ENCODE assay signal across 23 cellular contexts in the genomic region with DNA sequence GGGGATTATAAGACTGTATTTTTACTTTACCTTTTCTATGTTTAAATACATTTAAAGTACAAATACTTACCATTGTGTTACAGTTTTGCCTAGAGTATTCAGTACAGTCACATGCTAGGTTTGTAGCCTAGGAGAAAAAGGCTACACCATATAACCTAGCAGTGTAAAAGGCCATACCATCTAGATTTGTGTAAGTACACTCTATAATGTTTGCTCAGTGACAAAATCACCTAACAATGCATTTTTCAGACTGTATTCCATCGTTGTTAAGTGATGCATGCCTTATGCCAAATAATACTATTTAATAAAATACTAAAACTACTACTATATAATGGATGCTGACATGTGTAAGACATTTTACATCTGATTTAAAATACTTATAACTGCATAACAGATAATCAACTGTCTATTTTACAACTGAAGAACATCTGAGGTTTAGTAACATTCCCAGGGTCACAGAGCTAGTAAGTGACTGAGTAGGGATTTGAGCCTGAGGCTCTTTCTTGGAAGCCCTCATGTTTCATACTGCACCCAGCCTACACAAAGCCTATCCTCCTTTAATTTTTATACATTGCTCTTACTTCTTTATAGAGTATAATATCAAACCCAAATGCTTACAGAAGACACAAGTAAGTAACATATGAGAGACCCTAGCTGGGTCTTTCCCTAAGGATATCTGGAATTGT.
DNase-seq lines count a peak whose midpoint lies in the region; ATAC-seq, FAIRE-seq and TF ChIP-seq lines count a peak whose summit lies in the region.
"Had no signal": no experiment of that assay in that cellular context is flagged by ENCODE, and none has a peak within 500 bp of the region (broad histone marks: within the 10 kb centered on the region; RNA-seq: fewer than 3 reads in every experiment).

No MANE protein-coding gene starts in this region.

- ATAC-seq in A549 (peak in 1 of 2 experiments; percentile 69; a peak in 3 of 6 replicates), GM21528 (IDR thresholded peaks at IDR 0.05; ENCODE audit: low FRiP score, unreplicated experiment) (no peak)
- ATAC-seq: GM23338 had no signal

- no peak overlapping the region for H3K9ac ChIP-seq in KMS-11

- H3K27ac ChIP-seq in A549: no peak overlapping the region
- no peak overlapping the region for H3K27ac ChIP-seq in KMS-11
- no peak overlapping the region for H3K27ac ChIP-seq in PC-9
- H3K27ac ChIP-seq: HL-60 had no signal

- no peak for TF ChIP-seq POLR2A in A549 (IDR thresholded peaks at IDR 0.05; ENCODE audit: low read length)

- H3K4me3 ChIP-seq in A549: no peak overlapping the region
- H3K4me3 ChIP-seq in KMS-11 (IDR thresholded peaks at IDR 0.05; ENCODE audit: insufficient read depth, low read depth, low read length): no peak overlapping the region
- no peak overlapping the region for H3K4me3 ChIP-seq in PC-9
- H3K4me3 ChIP-seq: GM23338 had no signal

- WGBS in A549 (ENCODE audit: missing lambda C conversion rate): 0% methylated on average over 1 of the region's 1 CpG

- H3K9me2 ChIP-seq in PC-9 (ENCODE audit: insufficient read depth): no peaks in the 10 kb centered on the region

- DNase-seq in A549 (ENCODE audit: low read depth in 1 of 2, low spot score in 1 of 2): peak in 1 of 2 experiments; percentile 11
- no peak for DNase-seq in PC-9
- peak; percentile 15 for DNase-seq in foreskin melanocyte
- DNase-seq in COLO829 (ENCODE audit: low spot score): no peak
- DNase-seq in inferior parietal cortex (ENCODE audit: extremely low spot score): no peak
- DNase-seq: 8988T; BE2C; C1 segment of cervical spinal cord; Caco-2; CD4-positive, CD25-positive, alpha-beta regulatory T cell; CD8-positive, alpha-beta memory T cell; DMS153; DND-41; EL; HCEC 1CT had no signal

- intact Hi-C loops in PC-9 (cut with micrococcal nuclease; ENCODE audit: unreplicated experiment): no loop called here

- H3K4me1 ChIP-seq in A549: peaks cover 26% of the 10 kb centered on the region
- peaks cover 61% of the 10 kb centered on the region for H3K4me1 ChIP-seq in KMS-11 (ENCODE audit: low read depth, poor library complexity, severe bottlenecking)
- H3K4me1 ChIP-seq in PC-9 (replicated peaks; ENCODE audit: insufficient read depth): no peaks in the 10 kb centered on the region
- H3K4me1 ChIP-seq: BE2C, Caco-2 had no signal

- BruUV-seq in PC-9 (replicated peaks; lab: Mats Ljungman, UMichigan): no TSS peak

- no peak for TF ChIP-seq RAD21 in A549 (conservative IDR thresholded peaks at IDR 0.05 in 1 of 2, IDR thresholded peaks at IDR 0.05 in 1 of 2)

- TF ChIP-seq EP300 in A549 (IDR thresholded peaks at IDR 0.05): no peak

- CTCF ChIA-PET in A549 (lab: Yijun Ruan, JAX) (interaction anchor here (0.6 to 0.8 kb wide), 2 partner anchors 13 to 50 kb away, joined by 3 read pairs; no protein-coding TSS in a partner anchor), PC-9 (lab: Charles Lee) (no interaction called here)

- H4K20me1 ChIP-seq in KMS-11 (ENCODE audit: insufficient read depth) (no peaks in the 10 kb centered on the region), PC-9 (ENCODE audit: insufficient read depth) (no peaks in the 10 kb centered on the region)

- TF ChIP-seq CTCF in A549 (IDR thresholded peaks at IDR 0.05): no peak
- TF ChIP-seq CTCF in KMS-11 (conservative IDR thresholded peaks at IDR 0.05; ENCODE audit: low read depth, low read length): no peak
- TF ChIP-seq CTCF in PC-9 (conservative IDR thresholded peaks at IDR 0.05): no peak

- H3K36me3 ChIP-seq in KMS-11 (ENCODE audit: insufficient read depth) (no peaks in the 10 kb centered on the region), PC-9 (ENCODE audit: low read depth) (no peaks in the 10 kb centered on the region)

- H2AFZ ChIP-seq in KMS-11 (ENCODE audit: low read depth): no peak overlapping the region
- H2AFZ ChIP-seq in PC-9: peak overlapping the region; percentile 67; the same call in 1 of the 2 replicates
- H2AFZ ChIP-seq: GM23338 had no signal

- H3K4me2 ChIP-seq in A549 (peak overlapping the region; percentile 23; the same call in 1 of the 3 replicates), KMS-11 (peak overlapping the region; percentile 49; the same call in 1 of the 2 replicates), PC-9 (no peak overlapping the region)
- H3K4me2 ChIP-seq: GM23338 had no signal

- no peaks in the 10 kb centered on the region for H3F3A ChIP-seq in PC-9 (ENCODE audit: insufficient read depth, low read depth)

- H3K27me3 ChIP-seq in KMS-11 (ENCODE audit: insufficient read depth, low read depth): no peaks in the 10 kb centered on the region
- no peaks in the 10 kb centered on the region for H3K27me3 ChIP-seq in PC-9 (ENCODE audit: insufficient read depth, low read depth)
- H3K27me3 ChIP-seq: BE2C had no signal

- FAIRE-seq in A549 (lab: Jason Lieb, UNC): peak; percentile 59
- FAIRE-seq: G401.6, GM12891, GM18507, H54 had no signal

- H3K9me3 ChIP-seq in A549 (no peaks in the 10 kb centered on the region), PC-9 (ENCODE audit: insufficient read depth, low read depth) (no peaks in the 10 kb centered on the region)
- H3K9me3 ChIP-seq: BE2C, Caco-2 had no signal

- POLR2A ChIA-PET in A549 (lab: Yijun Ruan, JAX) (no interaction called here), PC-9 (lab: Charles Lee; ENCODE audit: unreplicated experiment) (no interaction called here)

- H3K79me2 ChIP-seq in KMS-11 (ENCODE audit: insufficient read depth, low read depth) (no peaks in the 10 kb centered on the region), PC-9 (ENCODE audit: low read depth) (no peaks in the 10 kb centered on the region)

TF ChIP-seq in A549, 52 proteins besides CTCF, POLR2A, EP300 and RAD21:
- TF ChIP-seq, protein P1, sequence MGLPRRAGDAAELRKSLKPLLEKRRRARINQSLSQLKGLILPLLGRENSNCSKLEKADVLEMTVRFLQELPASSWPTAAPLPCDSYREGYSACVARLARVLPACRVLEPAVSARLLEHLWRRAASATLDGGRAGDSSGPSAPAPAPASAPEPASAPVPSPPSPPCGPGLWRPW (IDR thresholded peaks at IDR 0.05): no peak
- TF ChIP-seq, protein P2, sequence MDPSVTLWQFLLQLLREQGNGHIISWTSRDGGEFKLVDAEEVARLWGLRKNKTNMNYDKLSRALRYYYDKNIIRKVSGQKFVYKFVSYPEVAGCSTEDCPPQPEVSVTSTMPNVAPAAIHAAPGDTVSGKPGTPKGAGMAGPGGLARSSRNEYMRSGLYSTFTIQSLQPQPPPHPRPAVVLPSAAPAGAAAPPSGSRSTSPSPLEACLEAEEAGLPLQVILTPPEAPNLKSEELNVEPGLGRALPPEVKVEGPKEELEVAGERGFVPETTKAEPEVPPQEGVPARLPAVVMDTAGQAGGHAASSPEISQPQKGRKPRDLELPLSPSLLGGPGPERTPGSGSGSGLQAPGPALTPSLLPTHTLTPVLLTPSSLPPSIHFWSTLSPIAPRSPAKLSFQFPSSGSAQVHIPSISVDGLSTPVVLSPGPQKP (IDR thresholded peaks at IDR 0.05; ENCODE audit: low read depth, low read length): no peak
- TF ChIP-seq ZSCAN20 (CRISPR knock-in tag; IDR thresholded peaks at IDR 0.05) (no peak), BHLHE40 (IDR thresholded peaks at IDR 0.05; ENCODE audit: low read depth, low read length) (no peak), EHF (CRISPR knock-in tag; IDR thresholded peaks at IDR 0.05) (no peak), HOXB13 (CRISPR knock-in tag; IDR thresholded peaks at IDR 0.05; ENCODE audit: low read depth) (no peak), HDAC2 (IDR thresholded peaks at IDR 0.05) (no peak), FOSB (CRISPR knock-in tag; IDR thresholded peaks at IDR 0.05) (no peak), RCOR1 (IDR thresholded peaks at IDR 0.05; ENCODE audit: low read depth, low read length) (no peak), ESRRA (IDR thresholded peaks at IDR 0.05; ENCODE audit: borderline replicate concordance, low read length) (no peak), FOXS1 (CRISPR knock-in tag; IDR thresholded peaks at IDR 0.05) (no peak)
